In the genomic region with DNA sequence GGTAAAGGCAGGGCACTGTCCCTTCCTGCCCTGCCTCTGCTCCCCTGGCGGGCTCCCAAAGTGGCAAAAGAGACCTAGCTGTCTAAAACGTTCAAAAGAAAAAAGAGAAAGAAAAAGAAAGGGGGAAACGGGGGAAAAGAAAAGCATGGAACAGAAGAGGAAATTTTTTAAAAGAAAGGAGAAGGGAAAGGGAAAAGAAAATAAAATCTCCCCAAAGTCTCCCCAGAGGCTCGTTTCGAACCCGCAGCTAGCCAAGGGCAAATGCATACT, we compare ENCODE assay signal across 10 cellular contexts. TPM values are rescaled to one million over a fixed set of nuclear protein-coding genes. Genes with fewer than 3 reads are reported as not detected.
A peak's percentile ranks its signal among the peaks of the same experiment; 100 is the strongest.
DNase-seq lines count a peak whose midpoint lies in the region; ATAC-seq and TF ChIP-seq lines count a peak whose summit lies in the region.
"Had no signal": no experiment of that assay in that cellular context is flagged by ENCODE, and none has a peak within 500 bp of the region (broad histone marks: within the 10 kb centered on the region; RNA-seq: fewer than 3 reads in every experiment).

No MANE protein-coding gene starts in this region.

- peaks cover 5% of the 10 kb centered on the region in 2 donors for H3K4me1 ChIP-seq in ascending aorta
- peaks cover 10% of the 10 kb centered on the region for H3K4me1 ChIP-seq in iPS-15b (ENCODE audit: control insufficient read depth, insufficient read depth, low read length)
- peaks cover 3 to 7% (median 5%) of the 10 kb centered on the region in 3 donors for H3K4me1 ChIP-seq in skeletal muscle tissue (ENCODE audit: control insufficient read depth in 3 of 3, insufficient read depth in 3 of 3, low read length in 3 of 3)

- H3K9ac ChIP-seq in iPS-15b (ENCODE audit: low read depth, low read length): no peak overlapping the region
- H3K9ac ChIP-seq in skeletal muscle tissue (ENCODE audit: low read depth in 1 of 3, low read length in 3 of 3): peak overlapping the region in 2 of 3 donors; percentile 32 to 57

- peaks cover 29% of the 10 kb centered on the region for H3K27me3 Mint-ChIP-seq in activated T-helper 2 cell treated with anti-CD3 and anti-CD28 coated beads, Interferon-gamma antibody, Interleukin-2, Interleukin-4, amounts not matched to agents 10 μg/mL and 5 μg/mL and 100 μg/mL, durations not matched to agents 14 hours and 24 hours and 36 hours (ENCODE audit: low read depth)

- intact Hi-C loops in ascending aorta (cut with DNase I): no loop called here
- intact Hi-C loops in activated T-helper 2 cell treated with anti-CD3 and anti-CD28 coated beads, Interferon-gamma antibody, Interleukin-2, Interleukin-4, amounts not matched to agents 10 μg/mL and 5 μg/mL and 100 μg/mL, durations not matched to agents 14 hours and 24 hours and 36 hours (cut with micrococcal nuclease): loop anchor here (2.0 kb wide), 1 partner anchor 79 kb away; no protein-coding TSS in a partner anchor

- H3K9me3 ChIP-seq in ascending aorta: no peaks in the 10 kb centered on the region
- H3K9me3 ChIP-seq in iPS-15b (ENCODE audit: control insufficient read depth, insufficient read depth, low read length): no peaks in the 10 kb centered on the region
- H3K9me3 ChIP-seq in skeletal muscle tissue (ENCODE audit: control insufficient read depth in 3 of 3, low read length in 3 of 3): no peaks in the 10 kb centered on the region

- H3K27me3 ChIP-seq in ascending aorta: peaks cover 12% of the 10 kb centered on the region
- peaks cover 28% of the 10 kb centered on the region for H3K27me3 ChIP-seq in iPS-15b (ENCODE audit: control insufficient read depth, insufficient read depth, low read length)
- peaks cover 28 to 41% (median 40%) of the 10 kb centered on the region in 3 donors for H3K27me3 ChIP-seq in skeletal muscle tissue (ENCODE audit: control insufficient read depth in 3 of 3, insufficient read depth in 3 of 3, low read length in 3 of 3)

- no peaks in the 10 kb centered on the region for H3K9me3 Mint-ChIP-seq in activated T-helper 2 cell treated with anti-CD3 and anti-CD28 coated beads, Interferon-gamma antibody, Interleukin-2, Interleukin-4, amounts not matched to agents 10 μg/mL and 5 μg/mL and 100 μg/mL, durations not matched to agents 14 hours and 24 hours and 36 hours

- TF ChIP-seq CTCF in GM12875 (IDR thresholded peaks at IDR 0.05; ENCODE audit: borderline replicate concordance, insufficient read depth, low read depth, low read length) (no peak), ascending aorta (IDR thresholded peaks at IDR 0.05) (no peak)

- H3K36me3 ChIP-seq in ascending aorta (no peaks in the 10 kb centered on the region), iPS-15b (ENCODE audit: control insufficient read depth, insufficient read depth, low read length) (no peaks in the 10 kb centered on the region), skeletal muscle tissue (ENCODE audit: control insufficient read depth in 3 of 3, insufficient read depth in 3 of 3, low read length in 3 of 3) (no peaks in the 10 kb centered on the region)

- H3K36me3 Mint-ChIP-seq in activated T-helper 2 cell treated with anti-CD3 and anti-CD28 coated beads, Interferon-gamma antibody, Interleukin-2, Interleukin-4, amounts not matched to agents 10 μg/mL and 5 μg/mL and 100 μg/mL, durations not matched to agents 14 hours and 24 hours and 36 hours (ENCODE audit: low read depth): no peaks in the 10 kb centered on the region
- H3K36me3 Mint-ChIP-seq: IgD-negative memory B cell had no signal

- no peaks in the 10 kb centered on the region for H3K4me1 Mint-ChIP-seq in activated T-helper 2 cell treated with anti-CD3 and anti-CD28 coated beads, Interferon-gamma antibody, Interleukin-2, Interleukin-4, amounts not matched to agents 10 μg/mL and 5 μg/mL and 100 μg/mL, durations not matched to agents 14 hours and 24 hours and 36 hours (ENCODE audit: low read depth)

- no peak overlapping the region for H3K27ac Mint-ChIP-seq in activated T-helper 2 cell treated with anti-CD3 and anti-CD28 coated beads, Interferon-gamma antibody, Interleukin-2, Interleukin-4, amounts not matched to agents 10 μg/mL and 5 μg/mL and 100 μg/mL, durations not matched to agents 14 hours and 24 hours and 36 hours
- H3K27ac Mint-ChIP-seq: activated CD8-positive, alpha-beta memory T cell treated with anti-CD3 and anti-CD28 coated beads, Interleukin-2, amount 10 ng/mL, durations not matched to agents 7 days and 5 days; IgD-negative memory B cell had no signal

- no peak overlapping the region for H3K4me3 Mint-ChIP-seq in activated T-helper 2 cell treated with anti-CD3 and anti-CD28 coated beads, Interferon-gamma antibody, Interleukin-2, Interleukin-4, amounts not matched to agents 10 μg/mL and 5 μg/mL and 100 μg/mL, durations not matched to agents 14 hours and 24 hours and 36 hours (ENCODE audit: low read depth)
- H3K4me3 Mint-ChIP-seq: activated CD8-positive, alpha-beta memory T cell treated with anti-CD3 and anti-CD28 coated beads, Interleukin-2, amount 10 ng/mL, durations not matched to agents 7 days and 5 days; IgD-negative memory B cell had no signal

- peak overlapping the region; percentile 55 for H3K4me3 ChIP-seq in GM12875 (ENCODE audit: low read depth, low read length)
- peak overlapping the region; percentile 59 to 68 for H3K4me3 ChIP-seq in ascending aorta
- peak overlapping the region; percentile 64 for H3K4me3 ChIP-seq in iPS-15b (ENCODE audit: low read depth, low read length)
- peak overlapping the region; percentile 57 to 70 (median 65) for H3K4me3 ChIP-seq in skeletal muscle tissue (ENCODE audit: low read length in 3 of 3)

- no peak for DNase-seq in ascending aorta (ENCODE audit: low spot score in 2 of 2)
- no peak for DNase-seq in activated T-helper 2 cell treated with anti-CD3 and anti-CD28 coated beads, Interferon-gamma antibody, Interleukin-2, Interleukin-4, amounts not matched to agents 10 μg/mL and 5 μg/mL and 100 μg/mL, durations not matched to agents 14 hours and 24 hours and 36 hours (ENCODE audit: low spot score)
- no peak for DNase-seq in mesenteric fat pad (ENCODE audit: low spot score)
- DNase-seq: activated CD8-positive, alpha-beta memory T cell treated with anti-CD3 and anti-CD28 coated beads, Interleukin-2, amount 10 ng/mL, durations not matched to agents 7 days and 5 days had no signal

- H3K27ac ChIP-seq in ascending aorta (no peak overlapping the region), skeletal muscle tissue (ENCODE audit: low read depth, low read length) (peak overlapping the region; percentile 62)

- ATAC-seq in HG02610 (IDR thresholded peaks at IDR 0.05; ENCODE audit: unreplicated experiment) (no peak), HG03439 (IDR thresholded peaks at IDR 0.05; ENCODE audit: unreplicated experiment) (no peak)

RNA-seq across cellular contexts. Expression of gene FLT1, which starts 37.0 kb away (rescaled TPM):
- total RNA-seq in ascending aorta: 46.0 TPM
- 13.0 TPM for total RNA-seq in skeletal muscle tissue
- total RNA-seq in activated T-helper 2 cell treated with anti-CD3 and anti-CD28 coated beads, Interferon-gamma antibody, Interleukin-2, Interleukin-4, amounts not matched to agents 10 μg/mL and 5 μg/mL and 100 μg/mL, durations not matched to agents 14 hours and 24 hours and 36 hours: 29.9 and 32.4 TPM in 2 replicates
- total RNA-seq in mesenteric fat pad: 65.9 TPM
